In genomic region chr2:28320009-28320365, GRCh38 we compare ENCODE assay signal across 23 cellular contexts.
"Had no signal": no experiment of that assay in that cellular context is flagged by ENCODE, and none has a peak within 500 bp of the region (broad histone marks: within the 10 kb centered on the region; RNA-seq: fewer than 3 reads in every experiment).

No MANE protein-coding gene starts in this region.

- DNase-seq: activated B cell treated with CpG ODN at 0.5 μM for 24 hours; activated CD4-positive, alpha-beta T cell treated with anti-CD3 and anti-CD28 coated beads for 1 hour; activated CD4-positive, alpha-beta T cell treated with anti-CD3 and anti-CD28 coated beads, Interleukin-2, amount 10 ng/mL, durations not matched to agents 24 days and 14 days; activated CD4-positive, alpha-beta T cell treated with anti-CD3 and anti-CD28 coated beads, Interleukin-2, amount 50 U/mL, for 48 hours; activated CD8-positive, alpha-beta memory T cell treated with anti-CD3 and anti-CD28 coated beads for 24 hours; activated effector memory CD4-positive, alpha-beta T cell treated with anti-CD3 and anti-CD28 coated beads, Interleukin-2, amount 50 U/mL, for 16 hours; activated naive CD4-positive, alpha-beta T cell treated with Interleukin-2 at 50 U/mL for 16 hours; activated naive CD8-positive, alpha-beta T cell treated with anti-CD3 and anti-CD28 coated beads, Interleukin-2, amount 50 U/mL, for 24 hours; activated T-cell treated with anti-CD3 and anti-CD28 coated beads, Interleukin-2, amount 50 U/mL, for 4 hours; amniotic stem cell; KG1; NCI-H1048; NCI-H146; NCI-H187 treated with DMSO at 0.1 percent for 48 hours; NCI-H2081 treated with DMSO at 0.1 percent for 48 hours; NCI-H446; NCI-H524; SIG-M5; T-helper 17 cell; T-helper 9 cell had no signal

- H3K36me3 Mint-ChIP-seq: activated naive CD4-positive, alpha-beta T cell treated with anti-CD3 and anti-CD28 coated beads, Interleukin-2, amount 50 U/mL, for 72 hours; IgD-negative memory B cell had no signal

- H3K4me3 Mint-ChIP-seq: activated B cell treated with CpG ODN at 0.5 μM for 24 hours; activated CD4-positive, alpha-beta T cell treated with anti-CD3 and anti-CD28 coated beads, Interleukin-2, amount 10 ng/mL, durations not matched to agents 24 days and 14 days; activated naive CD8-positive, alpha-beta T cell treated with anti-CD3 and anti-CD28 coated beads, Interleukin-2, amount 50 U/mL, for 24 hours; activated T-cell treated with anti-CD3 and anti-CD28 coated beads, Interleukin-2, amount 50 U/mL, for 4 hours; IgD-negative memory B cell; T-helper 17 cell had no signal

- ATAC-seq: activated naive CD4-positive, alpha-beta T cell treated with anti-CD3 and anti-CD28 coated beads, Interleukin-2, amount 50 U/mL, for 72 hours; activated naive CD8-positive, alpha-beta T cell treated with anti-CD3 and anti-CD28 coated beads, Interleukin-2, amount 50 U/mL, for 24 hours; activated T-cell treated with anti-CD3 and anti-CD28 coated beads, Interleukin-2, amount 50 U/mL, for 4 hours; T-helper 17 cell had no signal

- H3K9me3 Mint-ChIP-seq: activated B cell treated with CpG ODN at 0.5 μM for 24 hours; activated CD4-positive, alpha-beta T cell treated with anti-CD3 and anti-CD28 coated beads, Interleukin-2, amount 10 ng/mL, durations not matched to agents 24 days and 14 days; activated naive CD4-positive, alpha-beta T cell treated with anti-CD3 and anti-CD28 coated beads, Interleukin-2, amount 50 U/mL, for 72 hours; activated naive CD8-positive, alpha-beta T cell treated with anti-CD3 and anti-CD28 coated beads, Interleukin-2, amount 50 U/mL, for 24 hours; activated T-cell treated with anti-CD3 and anti-CD28 coated beads, Interleukin-2, amount 50 U/mL, for 4 hours; IgD-negative memory B cell had no signal

- H3K4me1 Mint-ChIP-seq: activated CD4-positive, alpha-beta T cell treated with anti-CD3 and anti-CD28 coated beads, Interleukin-2, amount 10 ng/mL, durations not matched to agents 24 days and 14 days; IgD-negative memory B cell had no signal

- H3K27ac Mint-ChIP-seq: activated B cell treated with CpG ODN at 0.5 μM for 24 hours; activated CD4-positive, alpha-beta T cell treated with anti-CD3 and anti-CD28 coated beads, Interleukin-2, amount 10 ng/mL, durations not matched to agents 24 days and 14 days; activated naive CD4-positive, alpha-beta T cell treated with anti-CD3 and anti-CD28 coated beads, Interleukin-2, amount 50 U/mL, for 72 hours; activated naive CD8-positive, alpha-beta T cell treated with anti-CD3 and anti-CD28 coated beads, Interleukin-2, amount 50 U/mL, for 24 hours; IgD-negative memory B cell; T-helper 17 cell had no signal

- H3K27me3 Mint-ChIP-seq: activated B cell treated with CpG ODN at 0.5 μM for 24 hours; activated CD4-positive, alpha-beta T cell treated with anti-CD3 and anti-CD28 coated beads, Interleukin-2, amount 10 ng/mL, durations not matched to agents 24 days and 14 days; activated naive CD8-positive, alpha-beta T cell treated with anti-CD3 and anti-CD28 coated beads, Interleukin-2, amount 50 U/mL, for 24 hours; IgD-negative memory B cell; T-helper 17 cell had no signal

- FAIRE-seq: TTC549 had no signal
